In genomic region chr12:64538146-64538545, GRCh38 we compare ENCODE assay signal across 18 cellular contexts.
"Had no signal": no experiment of that assay in that cellular context is flagged by ENCODE, and none has a peak within 500 bp of the region (broad histone marks: within the 10 kb centered on the region; RNA-seq: fewer than 3 reads in every experiment).

No MANE protein-coding gene starts in this region.

- H3K9me3 ChIP-seq: SK-N-SH had no signal

- DNase-seq: KBM-7, MV-4-11, NCI-H1048, NCI-H1105, NCI-H1417, NCI-H1436 treated with DMSO at 0.1 percent for 48 hours, NCI-H1694, NCI-H187 treated with DMSO at 0.1 percent for 48 hours, NCI-H2081, NCI-H2107, NCI-H2227 treated with DMSO at 0.1 percent for 48 hours, NCI-H524, NCI-H526 treated with DMSO at 0.1 percent for 48 hours, NCI-H748 treated with DMSO at 0.1 percent for 48 hours, SHP77, SK-N-SH had no signal

- H3K27ac ChIP-seq: HL-60, RWPE1 had no signal
